Comparison of ENCODE assay signal across 11 cellular contexts in genomic region chr11:58922475-58922874, GRCh38. TPM values are rescaled to one million over a fixed set of nuclear protein-coding genes. Genes with fewer than 3 reads are reported as not detected.
DNase-seq lines count a peak whose midpoint lies in the region; ATAC-seq and TF ChIP-seq lines count a peak whose summit lies in the region.
"Had no signal": no experiment of that assay in that cellular context is flagged by ENCODE, and none has a peak within 500 bp of the region (broad histone marks: within the 10 kb centered on the region; RNA-seq: fewer than 3 reads in every experiment).

No MANE protein-coding gene starts in this region.

- TF ChIP-seq CTCF in 22Rv1 (IDR thresholded peaks at IDR 0.05) (no peak), HCT116 (IDR thresholded peaks at IDR 0.05 in 2 of 3, conservative IDR thresholded peaks at IDR 0.05 in 1 of 3; ENCODE audit: borderline replicate concordance in 1 of 3, insufficient read depth in 1 of 3, low read depth in 2 of 3, low read length in 2 of 3) (no peak), mammary epithelial cell (conservative IDR thresholded peaks at IDR 0.05 in 1 of 2, IDR thresholded peaks at IDR 0.05 in 1 of 2; ENCODE audit: extremely low read depth in 1 of 2, insufficient read depth in 1 of 2, low read depth in 1 of 2, low read length in 2 of 2) (no peak)

- TF ChIP-seq RAD21 in HCT116 (IDR thresholded peaks at IDR 0.05; ENCODE audit: low read depth), result no peak

- no TSS peak for BruUV-seq in HCT116 (replicated peaks; lab: Mats Ljungman, UMichigan)
- no TSS peak for BruUV-seq in mammary epithelial cell (replicated peaks; lab: Mats Ljungman, UMichigan)

- intact Hi-C loops in HCT116 (cut with micrococcal nuclease) (loop anchor here (10.0 kb wide), 1 partner anchor 222 kb away; the partner anchor contains the start of gene FAM111A), mammary epithelial cell (cut with micrococcal nuclease) (loop anchor here (2.0 kb wide), 1 partner anchor 18 kb away; no protein-coding TSS in a partner anchor)

- POLR2A ChIA-PET in HCT116 (lab: Charles Lee), result no interaction called here

- DNase-seq in HCT116 (ENCODE audit: low read depth, low spot score), result no peak
- no peak for DNase-seq in mammary epithelial cell
- no peak for DNase-seq in NCI-H1436 (lab: John Stamatoyannopoulos, UW)
- DNase-seq in NCI-H446 treated with DMSO at 0.1 percent for 48 hours (lab: John Stamatoyannopoulos, UW), result no peak
- no peak for DNase-seq in GOT3 (lab: John Stamatoyannopoulos, UW)
- DNase-seq: NCI-H510A treated with DMSO at 0.1 percent for 48 hours had no signal

- H3K4me1 ChIP-seq in HCT116 (ENCODE audit: control insufficient read depth in 1 of 2, insufficient read depth in 2 of 2, low read length in 2 of 2) (peaks cover 8 to 16% of the 10 kb centered on the region in 2 experiments), mammary epithelial cell (ENCODE audit: insufficient read depth, low read length) (peaks cover 9% of the 10 kb centered on the region), iPS-20b (ENCODE audit: insufficient read depth, low read length) (peaks cover 22% of the 10 kb centered on the region; the same call in 1 of the 2 replicates)

- H3K36me3 ChIP-seq in HCT116 (ENCODE audit: control insufficient read depth in 1 of 2, insufficient read depth in 2 of 2, low read length in 2 of 2) (no peaks in the 10 kb centered on the region), mammary epithelial cell (ENCODE audit: insufficient read depth, low read length) (no peaks in the 10 kb centered on the region), iPS-20b (ENCODE audit: insufficient read depth, low read depth, low read length) (no peaks in the 10 kb centered on the region)
- H3K36me3 ChIP-seq: BLaER1 treated with 17β-estradiol and CSF1 and Interleukin-3, amounts not matched to agents 10 nM and 100 nM had no signal

- RAD21 ChIA-PET in HCT116 (lab: Charles Lee; ENCODE audit: low non-redundant PET in 1 of 2, low total read pairs in 2 of 2, uncharacterized antibody in 2 of 2, unreplicated experiment in 2 of 2), result no interaction called here

- H4K20me1 ChIP-seq in HCT116 (ENCODE audit: insufficient read depth) (no peaks in the 10 kb centered on the region), mammary epithelial cell (ENCODE audit: insufficient read depth, low read length) (no peaks in the 10 kb centered on the region)
- H4K20me1 ChIP-seq: BLaER1 treated with 17β-estradiol and CSF1 and Interleukin-3, amounts not matched to agents 10 nM and 100 nM had no signal

- in situ Hi-C loops in mammary epithelial cell (cut with MboI; ENCODE audit: low sequenced_read_pairs in 2 of 2), result loop anchor here in 1 of 2 donors (25.0 kb wide), 1 partner anchor 235 kb away; no protein-coding TSS in a partner anchor

- 0 out of 2 replicates have a peak overlapping the region, but pooled peaks have one; percentile 76 for H3K4me2 ChIP-seq in HCT116 (ENCODE audit: low read length)
- no peak overlapping the region for H3K4me2 ChIP-seq in mammary epithelial cell (ENCODE audit: insufficient read depth, low read depth, low read length)

- 38% methylated on average over 4 of the region's 5 CpGs for WGBS in mammary epithelial cell (ENCODE audit: low coverage, missing lambda C conversion rate)

- H3K9me2 ChIP-seq in HCT116 (ENCODE audit: insufficient read depth), result no peaks in the 10 kb centered on the region

- ATAC-seq in HCT116 (no peak), GM18520 (IDR thresholded peaks at IDR 0.05; ENCODE audit: unreplicated experiment) (no peak)

- H3K9me3 ChIP-seq in HCT116 (ENCODE audit: control insufficient read depth in 1 of 2, insufficient read depth in 1 of 2, low read depth in 1 of 2, low read length in 2 of 2) (no peaks in the 10 kb centered on the region), mammary epithelial cell (replicated peaks; ENCODE audit: insufficient read depth, low read length) (no peaks in the 10 kb centered on the region), iPS-20b (ENCODE audit: insufficient read depth, low read depth, low read length) (peaks cover 3% of the 10 kb centered on the region)
- H3K9me3 ChIP-seq: A549 had no signal

- H3K4me3 ChIP-seq in HCT116 (replicated peaks in 1 of 2; ENCODE audit: low read depth in 1 of 2, low read length in 2 of 2) (no peak overlapping the region), mammary epithelial cell (replicated peaks in 1 of 3; ENCODE audit: insufficient read depth in 1 of 3, low read depth in 2 of 3, low read length in 3 of 3) (no peak overlapping the region), iPS-20b (ENCODE audit: low read length) (no peak overlapping the region)
- H3K4me3 ChIP-seq: A549; BLaER1 treated with 17β-estradiol and CSF1 and Interleukin-3, amounts not matched to agents 10 nM and 100 nM had no signal

- H3K79me2 ChIP-seq in HCT116 (ENCODE audit: insufficient read depth, low read length) (no peaks in the 10 kb centered on the region), mammary epithelial cell (ENCODE audit: insufficient read depth, low read length) (no peaks in the 10 kb centered on the region)

- H2AFZ ChIP-seq in HCT116 (ENCODE audit: low read depth, low read length, poor library complexity, severe bottlenecking) (peak overlapping the region; percentile 80), mammary epithelial cell (ENCODE audit: low read depth, low read length) (peak overlapping the region; percentile 23)

- dilution Hi-C loops in mammary epithelial cell (cut with HindIII; ENCODE audit: low sequenced_read_pairs), result no loop called here

- H3K27ac ChIP-seq in 22Rv1 (peak overlapping the region; percentile 100), HCT116 (ENCODE audit: low read depth, low read length) (no peak overlapping the region), mammary epithelial cell (ENCODE audit: insufficient read depth, low read depth, low read length) (no peak overlapping the region), iPS-20b (ENCODE audit: low read length) (no peak overlapping the region)
- H3K27ac ChIP-seq: A549; BLaER1 treated with 17β-estradiol and CSF1 and Interleukin-3, amounts not matched to agents 10 nM and 100 nM had no signal

- H3K9ac ChIP-seq in HCT116 (ENCODE audit: low read length) (no peak overlapping the region), mammary epithelial cell (ENCODE audit: insufficient read depth, low read length) (no peak overlapping the region), iPS-20b (ENCODE audit: low read depth, low read length) (peak overlapping the region; percentile 41; the same call in 1 of the 2 replicates)
- H3K9ac ChIP-seq: BLaER1 treated with 17β-estradiol and CSF1 and Interleukin-3, amounts not matched to agents 10 nM and 100 nM had no signal

- CTCF ChIA-PET in HCT116 (lab: Charles Lee), result interaction anchor here (2.3 kb wide), 1 partner anchor 22 kb away, joined by 7 read pairs; no protein-coding TSS in a partner anchor
- CTCF ChIA-PET in mammary epithelial cell (lab: Charles Lee; ENCODE audit: low non-redundant PET), result no interaction called here

- no peak for TF ChIP-seq POLR2A in HCT116 (IDR thresholded peaks at IDR 0.05; ENCODE audit: borderline replicate concordance, extremely low read depth, insufficient read depth, insufficient read length)

- H3K27me3 ChIP-seq in HCT116 (ENCODE audit: insufficient read depth, low read length) (no peaks in the 10 kb centered on the region), mammary epithelial cell (ENCODE audit: insufficient read depth, low read length) (no peaks in the 10 kb centered on the region), iPS-20b (ENCODE audit: insufficient read depth, low read length) (no peaks in the 10 kb centered on the region)

TF ChIP-seq in HCT116, 20 proteins besides CTCF, POLR2A, EP300 and RAD21:
- no peak for TF ChIP-seq JUND (IDR thresholded peaks at IDR 0.05)
- no peak for TF ChIP-seq FOSL1 (IDR thresholded peaks at IDR 0.05; ENCODE audit: low read depth)
- no peak for TF ChIP-seq EZH2phosphoT487 (IDR thresholded peaks at IDR 0.05; ENCODE audit: borderline replicate concordance)
- TF ChIP-seq ELF1 (IDR thresholded peaks at IDR 0.05; ENCODE audit: borderline replicate concordance, low read depth), result no peak
- no peak for TF ChIP-seq ATF3 (IDR thresholded peaks at IDR 0.05)
- TF ChIP-seq TCF7L2 (IDR thresholded peaks at IDR 0.05; ENCODE audit: borderline replicate concordance, extremely low read depth, insufficient read depth, insufficient read length), result no peak
- no peak for TF ChIP-seq EGR1 (IDR thresholded peaks at IDR 0.05; ENCODE audit: low read depth)

RNA-seq across cellular contexts. Expression of gene GLYATL1, which starts 16.8 kb away (rescaled TPM):
- not detected for total RNA-seq in HCT116 (2021; ENCODE audit: unreplicated experiment)
- polyA plus RNA-seq in HCT116 (2012), result 0.04 and 0.10 TPM in 2 replicates
- 1 to 10 TPM in 1 of 2 donors, under 1 TPM in 1; 0.50 to 1.1 TPM for total RNA-seq in mammary epithelial cell
- polyA plus RNA-seq in mammary epithelial cell, result 0.53 TPM
- not detected for polyA minus RNA-seq in mammary epithelial cell
